20 cellular contexts compared by ENCODE assay signal in the genomic region with DNA sequence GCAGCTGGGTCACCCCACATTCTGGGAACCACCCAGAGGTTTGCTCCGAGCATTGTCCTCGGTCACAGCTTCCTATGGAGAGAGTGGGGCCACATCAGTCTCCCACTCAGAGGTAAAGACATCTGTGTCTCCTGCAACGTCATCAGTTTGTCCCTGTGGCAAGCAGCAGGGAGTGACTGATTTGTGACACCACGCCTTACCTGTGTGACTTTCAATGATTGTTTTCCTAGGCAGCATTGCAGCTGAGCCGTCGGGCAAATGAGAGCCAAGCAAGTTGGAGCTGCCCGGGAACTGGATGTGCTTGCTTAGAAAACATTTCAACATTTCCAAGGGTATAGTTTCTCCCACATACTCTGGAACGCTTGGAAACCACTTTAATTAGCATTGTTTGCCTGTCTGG. TPM values are rescaled to one million over a fixed set of nuclear protein-coding genes. Genes with fewer than 3 reads are reported as not detected.
DNase-seq lines count a peak whose midpoint lies in the region; ATAC-seq, FAIRE-seq and TF ChIP-seq lines count a peak whose summit lies in the region.
"Had no signal": no experiment of that assay in that cellular context is flagged by ENCODE, and none has a peak within 500 bp of the region (broad histone marks: within the 10 kb centered on the region; RNA-seq: fewer than 3 reads in every experiment).

No MANE protein-coding gene starts in this region.

- H3K4me1 Mint-ChIP-seq in type B pancreatic cell (ENCODE audit: unreplicated experiment) = no peaks in the 10 kb centered on the region
- H3K4me1 Mint-ChIP-seq in immature natural killer cell = no peaks in the 10 kb centered on the region
- H3K4me1 Mint-ChIP-seq: CD4-positive, CD25-positive, alpha-beta regulatory T cell had no signal

- TF ChIP-seq EP300 in HepG2 (IDR thresholded peaks at IDR 0.05; ENCODE audit: low read depth in 2 of 2, low read length in 2 of 2) = no peak
- no peak for TF ChIP-seq EP300 in HepG2 (CRISPR knock-in tag; IDR thresholded peaks at IDR 0.05; ENCODE audit: borderline replicate concordance)

- no peaks in the 10 kb centered on the region for H3K79me2 ChIP-seq in HepG2 (ENCODE audit: insufficient read depth, low read length)

- FAIRE-seq in HepG2 (lab: Jason Lieb, UNC) = no peak
- FAIRE-seq in RCC 7860 (lab: Jason Lieb, UNC) = no peak
- FAIRE-seq: GM12878, GM18507, H54 had no signal

- TF ChIP-seq CTCF in HepG2 (CRISPR knock-in tag; IDR thresholded peaks at IDR 0.05) (no peak), right lobe of liver (IDR thresholded peaks at IDR 0.05) (no peak), type B pancreatic cell (conservative IDR thresholded peaks at IDR 0.05) (no peak), BE2C (IDR thresholded peaks at IDR 0.05; ENCODE audit: low read depth, low read length) (no peak)

- H3K36me3 Mint-ChIP-seq in type B pancreatic cell (no peaks in the 10 kb centered on the region), immature natural killer cell (no peaks in the 10 kb centered on the region)
- H3K36me3 Mint-ChIP-seq: CD4-positive, CD25-positive, alpha-beta regulatory T cell had no signal

- DNase-seq in HepG2 (ENCODE audit: low spot score) (no peak), right lobe of liver (no peak), left kidney (ENCODE audit: low read depth, low spot score) (peak; percentile 21), renal cortical epithelial cell (ENCODE audit: low read depth) (peak; percentile 58), type B pancreatic cell (ENCODE audit: extremely low spot score, unreplicated experiment) (no peak), immature natural killer cell (no peak), RCC 7860 (ENCODE audit: low spot score) (no peak), BE2C (no peak)
- DNase-seq: 8988T; AML-193; CD4-positive, CD25-positive, alpha-beta regulatory T cell; DMS53; GM23248 had no signal

- H3K27ac ChIP-seq in HepG2 (ENCODE audit: extremely low read length, insufficient read depth, low read length) = no peak overlapping the region
- no peak overlapping the region for H3K27ac ChIP-seq in right lobe of liver
- H3K27ac ChIP-seq: BLaER1 treated with 17β-estradiol and CSF1 and Interleukin-3, amounts not matched to agents 10 nM and 100 nM; GM23248; HL-60 had no signal

- H3K4me3 ChIP-seq in HepG2 (replicated peaks in 1 of 3; ENCODE audit: insufficient read depth in 1 of 3, low read depth in 2 of 3, low read length in 3 of 3) = no peak overlapping the region
- H3K4me3 ChIP-seq in right lobe of liver = no peak overlapping the region
- no peak overlapping the region for H3K4me3 ChIP-seq in BE2C (ENCODE audit: low read depth, low read length)
- H3K4me3 ChIP-seq: BLaER1 treated with 17β-estradiol and CSF1 and Interleukin-3, amounts not matched to agents 10 nM and 100 nM; GM12878; GM23248 had no signal

- H3K27me3 Mint-ChIP-seq in type B pancreatic cell (no peaks in the 10 kb centered on the region), immature natural killer cell (ENCODE audit: low read depth in 3 of 3) (peaks cover 0 to 3% (median 0%) of the 10 kb centered on the region in 3 donors)

- peaks cover 0 to 15% of the 10 kb centered on the region in 2 experiments; a peak in 3 of 5 replicates for H3K27me3 ChIP-seq in HepG2 (ENCODE audit: control insufficient read depth in 1 of 2, insufficient read depth in 2 of 2, low read length in 2 of 2)
- no peaks in the 10 kb centered on the region for H3K27me3 ChIP-seq in right lobe of liver
- H3K27me3 ChIP-seq in BE2C = peaks cover 21% of the 10 kb centered on the region
- H3K27me3 ChIP-seq: BLaER1 treated with 17β-estradiol and CSF1 and Interleukin-3, amounts not matched to agents 10 nM and 100 nM had no signal

- intact Hi-C loops in HepG2 (cut with micrococcal nuclease; ENCODE audit: unreplicated experiment) (loop anchor here (10.0 kb wide), 1 partner anchor 184 kb away; no protein-coding TSS in a partner anchor), right lobe of liver (cut with DNase I) (loop anchor here in 1 of 2 donors (10.0 kb wide), 1 partner anchor 234 kb away; no protein-coding TSS in a partner anchor)

- no peak for TF ChIP-seq RAD21 in HepG2 (CRISPR knock-in tag; IDR thresholded peaks at IDR 0.05)

- H4K20me1 ChIP-seq in HepG2 (ENCODE audit: insufficient read depth, low read length) = no peaks in the 10 kb centered on the region
- H4K20me1 ChIP-seq: BLaER1 treated with 17β-estradiol and CSF1 and Interleukin-3, amounts not matched to agents 10 nM and 100 nM had no signal

- no peak overlapping the region for H3K9ac ChIP-seq in HepG2 (ENCODE audit: insufficient read depth, low read depth, low read length)
- H3K9ac ChIP-seq: BLaER1 treated with 17β-estradiol and CSF1 and Interleukin-3, amounts not matched to agents 10 nM and 100 nM; GM23248 had no signal

- CTCF ChIA-PET in HepG2 (lab: Yijun Ruan, JAX; ENCODE audit: low intra/inter-chr PET ratio, low total read pairs) = no interaction called here

- peak overlapping the region; percentile 49 for H3K27ac Mint-ChIP-seq in type B pancreatic cell
- no peak overlapping the region for H3K27ac Mint-ChIP-seq in immature natural killer cell
- H3K27ac Mint-ChIP-seq: CD4-positive, CD25-positive, alpha-beta regulatory T cell had no signal

- no peak for TF ChIP-seq POLR2A in HepG2 (IDR thresholded peaks at IDR 0.05; ENCODE audit: insufficient read depth in 1 of 2, low read depth in 2 of 2, low read length in 2 of 2)
- no peak for TF ChIP-seq POLR2A in right lobe of liver (IDR thresholded peaks at IDR 0.05)

- no peak overlapping the region for H3K4me3 Mint-ChIP-seq in type B pancreatic cell
- no peak overlapping the region for H3K4me3 Mint-ChIP-seq in immature natural killer cell
- H3K4me3 Mint-ChIP-seq: CD4-positive, CD25-positive, alpha-beta regulatory T cell had no signal

- ATAC-seq in HepG2 (no peak), right lobe of liver (no peak)
- ATAC-seq: GM12878, HCT116 had no signal

- H3K9me3 Mint-ChIP-seq in type B pancreatic cell (no peaks in the 10 kb centered on the region), immature natural killer cell (no peaks in the 10 kb centered on the region)
- H3K9me3 Mint-ChIP-seq: CD4-positive, CD25-positive, alpha-beta regulatory T cell had no signal

- in situ Hi-C loops in HepG2 (cut with HindIII; ENCODE audit: extremely low pct_ligation_motif_present, low pct_unique_long_range_greater_than_20kb) = no loop called here

- H3K36me3 ChIP-seq in HepG2 (replicated peaks in 1 of 2; ENCODE audit: control insufficient read depth in 1 of 2, insufficient read depth in 2 of 2, low read length in 2 of 2) (no peaks in the 10 kb centered on the region), right lobe of liver (no peaks in the 10 kb centered on the region), BE2C (no peaks in the 10 kb centered on the region)
- H3K36me3 ChIP-seq: BLaER1 treated with 17β-estradiol and CSF1 and Interleukin-3, amounts not matched to agents 10 nM and 100 nM had no signal

- no peaks in the 10 kb centered on the region for H3K9me3 ChIP-seq in HepG2 (ENCODE audit: low read length)
- H3K9me3 ChIP-seq in right lobe of liver = no peaks in the 10 kb centered on the region
- H3K9me3 ChIP-seq in BE2C = no peaks in the 10 kb centered on the region
- H3K9me3 ChIP-seq: BLaER1 treated with 17β-estradiol and CSF1 and Interleukin-3, amounts not matched to agents 10 nM and 100 nM had no signal

- POLR2A ChIA-PET in HepG2 (lab: Yijun Ruan, JAX) = no interaction called here

- H3K4me1 ChIP-seq in HepG2 (ENCODE audit: insufficient read depth, low read length) = no peaks in the 10 kb centered on the region
- H3K4me1 ChIP-seq in right lobe of liver = peaks cover 0 to 4% (median 0%) of the 10 kb centered on the region in 4 donors
- no peaks in the 10 kb centered on the region for H3K4me1 ChIP-seq in BE2C

- WGBS in HepG2 (ENCODE audit: low lambda C conversion rate) = 4% methylated on average over 4 of the region's 8 CpGs
- 37% methylated on average over 3 of the region's 8 CpGs for WGBS in right lobe of liver (ENCODE audit: insufficient coverage, low coverage, low lambda C conversion rate, missing lambda C conversion rate)

- no TSS peak for BruUV-seq in HepG2 (replicated peaks; lab: Mats Ljungman, UMichigan)

- H3K4me2 ChIP-seq in HepG2 (ENCODE audit: low read depth, low read length) = no peak overlapping the region
- H3K4me2 ChIP-seq: BLaER1 treated with 17β-estradiol and CSF1 and Interleukin-3, amounts not matched to agents 10 nM and 100 nM had no signal

- no peak overlapping the region for H2AFZ ChIP-seq in HepG2 (ENCODE audit: low read length)
- H2AFZ ChIP-seq: GM23248 had no signal

TF ChIP-seq in HepG2, 621 proteins besides CTCF, POLR2A, EP300 and RAD21 (continues in another document):
- TF ChIP-seq MAFK (conservative IDR thresholded peaks at IDR 0.05 in 1 of 2, IDR thresholded peaks at IDR 0.05 in 1 of 2; ENCODE audit: low read length in 2 of 2) (peak; percentile 23 to 40; a peak in 1 of 4 replicates), RXRA (CRISPR knock-in tag; IDR thresholded peaks at IDR 0.05) (no peak), CREB1 (IDR thresholded peaks at IDR 0.05) (peak; percentile 59), CREB1 (CRISPR knock-in tag; IDR thresholded peaks at IDR 0.05) (no peak)

RNA-seq across cellular contexts. Expression of a gene that starts 29.7 kb away (rescaled TPM):
- total RNA-seq in HepG2 (2016; rRNA removed; fragmentation: Illumina TruSeq; extraction: Trizol) (not detected in 2 replicates), right lobe of liver (not detected), renal cortical epithelial cell (not detected in 2 replicates), type B pancreatic cell (ENCODE audit: low replicate concordance) (0.36 TPM in 1 of 2 replicates, not detected in the other)
- not detected in 2 replicates for total RNA-seq in HepG2 (2016; cell fraction: cytosol; rRNA removed; fragmentation: Illumina TruSeq; extraction: Trizol; ENCODE audit: low read depth)
- total RNA-seq in HepG2 (2016; cell fraction: insoluble cytoplasmic fraction; rRNA removed; fragmentation: Illumina TruSeq; extraction: Trizol) = not detected in 2 replicates
- not detected in 2 replicates for total RNA-seq in HepG2 (2016; cell fraction: membrane; rRNA removed; fragmentation: Illumina TruSeq; extraction: Trizol)
- not detected in 2 replicates for total RNA-seq in HepG2 (2016; cell fraction: nucleus; rRNA removed; fragmentation: Illumina TruSeq; extraction: Trizol)
- polyA plus RNA-seq in HepG2 (2011; rRNA removed) (not detected in 2 replicates), immature natural killer cell (not detected)
- not detected in 2 replicates for polyA plus RNA-seq in HepG2 (2011; cell fraction: cytosol; rRNA removed)
- polyA plus RNA-seq in HepG2 (2011; cell fraction: nucleus; rRNA removed) = not detected in 2 replicates
- not detected in 2 replicates for polyA plus RNA-seq in HepG2 (2012)
- not detected in 2 replicates for polyA plus RNA-seq in HepG2 (2016; cell fraction: cytosol; fragmentation: Illumina TruSeq; extraction: Trizol; ENCODE audit: low read depth)
- polyA plus RNA-seq in HepG2 (2016; cell fraction: insoluble cytoplasmic fraction; fragmentation: Illumina TruSeq; extraction: Trizol; ENCODE audit: low read depth) = not detected in 2 replicates
- not detected in 2 replicates for polyA plus RNA-seq in HepG2 (2016; cell fraction: membrane; fragmentation: Illumina TruSeq; extraction: Trizol; ENCODE audit: low read depth)
- not detected in 2 replicates for polyA plus RNA-seq in HepG2 (2016; cell fraction: nucleus; fragmentation: Illumina TruSeq; extraction: Trizol; ENCODE audit: insufficient read depth, low read depth)
- not detected in 2 replicates for polyA minus RNA-seq in HepG2 (2011; rRNA and poly(A)+ RNA removed; ENCODE audit: low replicate concordance)
- polyA minus RNA-seq in HepG2 (2011; cell fraction: cytosol; rRNA and poly(A)+ RNA removed) = not detected in 2 replicates
- polyA minus RNA-seq in HepG2 (2011; cell fraction: nucleus; rRNA and poly(A)+ RNA removed) = not detected in 2 replicates
- not detected for polyA plus RNA-seq in BE2C (2012; ENCODE audit: insufficient read depth, insufficient read length, low read depth)
- total RNA-seq: CD4-positive, CD25-positive, alpha-beta regulatory T cell; Daoy; GM12878; GM23248 had no signal
- polyA plus RNA-seq: CD4-positive, CD25-positive, alpha-beta regulatory T cell; GM12878; GM23248 had no signal

Comparison
In these comparisons a context has a peak if more than half of its experiments do, and no peak if none do; other contexts are left out.
1. DNase-seq: peak in left kidney (single experiment) and renal cortical epithelial cell (single experiment); none in HepG2 (single experiment), right lobe of liver (0 of 3), type B pancreatic cell (single experiment), immature natural killer cell (0 of 3), RCC 7860 (single experiment) and BE2C (single experiment).